Comparison of ENCODE assay signal across 1 cellular context in genomic region chr5:68452286-68452685, GRCh38.
TF ChIP-seq lines count a peak whose summit lies in the region.

No MANE protein-coding gene starts in this region.

TF ChIP-seq in K562, 482 proteins besides CTCF, POLR2A, EP300 and RAD21 (continued from another document and continues in another):
- TF ChIP-seq ZNF592 (IDR thresholded peaks at IDR 0.05) (peak; percentile 68), DPF2 (IDR thresholded peaks at IDR 0.05) (peak; percentile 48; the same call in 1 of the 2 replicates), NKRF (IDR thresholded peaks at IDR 0.05; ENCODE audit: borderline replicate concordance) (no peak), KAT2B (IDR thresholded peaks at IDR 0.05; ENCODE audit: low read depth, low read length) (no peak), CREB5 (CRISPR knock-in tag; IDR thresholded peaks at IDR 0.05) (no peak), ZNF143 (CRISPR knock-in tag; IDR thresholded peaks at IDR 0.05) (no peak), SMARCA5 (IDR thresholded peaks at IDR 0.05) (no peak), RBM39 (optimal IDR thresholded peaks at IDR 0.05; ENCODE audit: low read depth, low read length) (no peak), HDAC2 (IDR thresholded peaks at IDR 0.05) (no peak), EP400 (IDR thresholded peaks at IDR 0.05) (no peak), RHOXF2B (CRISPR knock-in tag; conservative IDR thresholded peaks at IDR 0.05) (no peak), ZNF12 (CRISPR knock-in tag; IDR thresholded peaks at IDR 0.05) (no peak), CBFA2T3 (IDR thresholded peaks at IDR 0.05) (0 out of 2 replicates have a peak, but pooled peaks have one; percentile 2), PBX2 (CRISPR knock-in tag; IDR thresholded peaks at IDR 0.05; ENCODE audit: low read depth) (no peak), PBX2 (tag; conservative IDR thresholded peaks at IDR 0.05; ENCODE audit: low read depth) (0 out of 2 replicates have a peak, but pooled peaks have one; percentile 6), POLR3A (IDR thresholded peaks at IDR 0.05; ENCODE audit: borderline replicate concordance, extremely low read depth, insufficient read depth, insufficient read length) (no peak), ZBTB40 (IDR thresholded peaks at IDR 0.05) (no peak), ZBTB40 (CRISPR knock-in tag; IDR thresholded peaks at IDR 0.05) (no peak), ETS1 (conservative IDR thresholded peaks at IDR 0.05; ENCODE audit: control insufficient read depth, low read depth, low read length) (no peak), SAFB2 (IDR thresholded peaks at IDR 0.05; ENCODE audit: borderline replicate concordance, low read depth, low read length, severe bottlenecking) (no peak), POLR2H (tag; IDR thresholded peaks at IDR 0.05; ENCODE audit: low read depth) (no peak), POU5F1 (IDR thresholded peaks at IDR 0.05; ENCODE audit: borderline replicate concordance, low read depth, low read length, partially characterized antibody) (no peak), MECOM (CRISPR knock-in tag; IDR thresholded peaks at IDR 0.05) (no peak), TAF7 (tag; IDR thresholded peaks at IDR 0.05) (no peak), ZNF57 (CRISPR knock-in tag; IDR thresholded peaks at IDR 0.05) (no peak), ZNF316 (IDR thresholded peaks at IDR 0.05) (peak; percentile 95), ZNF695 (CRISPR knock-in tag; IDR thresholded peaks at IDR 0.05) (no peak), NFXL1 (CRISPR knock-in tag; IDR thresholded peaks at IDR 0.05) (no peak), SMARCA4 (IDR thresholded peaks at IDR 0.05) (0 out of 2 replicates have a peak, but pooled peaks have one; percentile 29), PHF21A (IDR thresholded peaks at IDR 0.05; ENCODE audit: borderline replicate concordance, low read depth) (no peak), E2F5 (CRISPR knock-in tag; IDR thresholded peaks at IDR 0.05) (no peak), SLC30A9 (CRISPR knock-in tag; IDR thresholded peaks at IDR 0.05) (no peak), MCM2 (IDR thresholded peaks at IDR 0.05; ENCODE audit: low read depth) (no peak), CHAMP1 (IDR thresholded peaks at IDR 0.05) (no peak), CREM (IDR thresholded peaks at IDR 0.05; ENCODE audit: low read depth) (no peak), MCM7 (IDR thresholded peaks at IDR 0.05) (no peak)
